ENCODE assay signal across 1 cellular context in the genomic region with DNA sequence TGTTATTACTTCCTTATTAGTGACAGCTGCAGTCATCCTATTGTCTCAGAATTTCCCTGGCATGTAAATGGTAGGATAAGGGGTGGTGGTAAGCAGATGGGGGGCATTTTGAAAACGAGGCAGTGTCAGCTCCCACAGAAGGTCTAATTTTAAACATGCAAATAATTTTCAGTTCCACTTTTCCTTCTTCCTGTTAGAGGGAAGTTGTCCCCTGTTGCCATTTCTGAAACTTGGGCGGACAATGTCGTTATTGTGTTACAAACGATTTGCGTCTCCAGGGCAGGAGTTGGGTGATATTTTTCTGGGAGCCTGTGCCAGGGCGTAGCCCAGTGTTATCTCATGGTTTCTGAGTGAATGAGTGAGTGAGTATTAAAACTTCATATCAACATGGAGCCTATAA.
A peak's percentile ranks its signal among the peaks of the same experiment; 100 is the strongest.
TF ChIP-seq lines count a peak whose summit lies in the region.

No MANE protein-coding gene starts in this region.

TF ChIP-seq in GM12878, 131 proteins besides CTCF, POLR2A, EP300 and RAD21 (continued from another document):
- TF ChIP-seq, protein P1, sequence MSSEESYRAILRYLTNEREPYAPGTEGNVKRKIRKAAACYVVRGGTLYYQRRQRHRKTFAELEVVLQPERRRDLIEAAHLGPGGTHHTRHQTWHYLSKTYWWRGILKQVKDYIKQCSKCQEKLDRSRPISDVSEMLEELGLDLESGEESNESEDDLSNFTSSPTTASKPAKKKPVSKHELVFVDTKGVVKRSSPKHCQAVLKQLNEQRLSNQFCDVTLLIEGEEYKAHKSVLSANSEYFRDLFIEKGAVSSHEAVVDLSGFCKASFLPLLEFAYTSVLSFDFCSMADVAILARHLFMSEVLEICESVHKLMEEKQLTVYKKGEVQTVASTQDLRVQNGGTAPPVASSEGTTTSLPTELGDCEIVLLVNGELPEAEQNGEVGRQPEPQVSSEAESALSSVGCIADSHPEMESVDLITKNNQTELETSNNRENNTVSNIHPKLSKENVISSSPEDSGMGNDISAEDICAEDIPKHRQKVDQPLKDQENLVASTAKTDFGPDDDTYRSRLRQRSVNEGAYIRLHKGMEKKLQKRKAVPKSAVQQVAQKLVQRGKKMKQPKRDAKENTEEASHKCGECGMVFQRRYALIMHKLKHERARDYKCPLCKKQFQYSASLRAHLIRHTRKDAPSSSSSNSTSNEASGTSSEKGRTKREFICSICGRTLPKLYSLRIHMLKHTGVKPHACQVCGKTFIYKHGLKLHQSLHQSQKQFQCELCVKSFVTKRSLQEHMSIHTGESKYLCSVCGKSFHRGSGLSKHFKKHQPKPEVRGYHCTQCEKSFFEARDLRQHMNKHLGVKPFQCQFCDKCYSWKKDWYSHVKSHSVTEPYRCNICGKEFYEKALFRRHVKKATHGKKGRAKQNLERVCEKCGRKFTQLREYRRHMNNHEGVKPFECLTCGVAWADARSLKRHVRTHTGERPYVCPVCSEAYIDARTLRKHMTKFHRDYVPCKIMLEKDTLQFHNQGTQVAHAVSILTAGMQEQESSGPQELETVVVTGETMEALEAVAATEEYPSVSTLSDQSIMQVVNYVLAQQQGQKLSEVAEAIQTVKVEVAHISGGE (CRISPR knock-in tag; IDR thresholded peaks at IDR 0.05) = no peak
- TF ChIP-seq GATAD2B (conservative IDR thresholded peaks at IDR 0.05; ENCODE audit: low read depth) = 0 out of 2 replicates have a peak, but pooled peaks have one; percentile 35
- TF ChIP-seq, protein P2, sequence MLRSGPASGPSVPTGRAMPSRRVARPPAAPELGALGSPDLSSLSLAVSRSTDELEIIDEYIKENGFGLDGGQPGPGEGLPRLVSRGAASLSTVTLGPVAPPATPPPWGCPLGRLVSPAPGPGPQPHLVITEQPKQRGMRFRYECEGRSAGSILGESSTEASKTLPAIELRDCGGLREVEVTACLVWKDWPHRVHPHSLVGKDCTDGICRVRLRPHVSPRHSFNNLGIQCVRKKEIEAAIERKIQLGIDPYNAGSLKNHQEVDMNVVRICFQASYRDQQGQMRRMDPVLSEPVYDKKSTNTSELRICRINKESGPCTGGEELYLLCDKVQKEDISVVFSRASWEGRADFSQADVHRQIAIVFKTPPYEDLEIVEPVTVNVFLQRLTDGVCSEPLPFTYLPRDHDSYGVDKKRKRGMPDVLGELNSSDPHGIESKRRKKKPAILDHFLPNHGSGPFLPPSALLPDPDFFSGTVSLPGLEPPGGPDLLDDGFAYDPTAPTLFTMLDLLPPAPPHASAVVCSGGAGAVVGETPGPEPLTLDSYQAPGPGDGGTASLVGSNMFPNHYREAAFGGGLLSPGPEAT (IDR thresholded peaks at IDR 0.05; ENCODE audit: low read depth) = peak; percentile 78
- 0 out of 2 replicates have a peak, but pooled peaks have one; percentile 35 for TF ChIP-seq PML (IDR thresholded peaks at IDR 0.05; ENCODE audit: low read length)
- TF ChIP-seq MEF2A (IDR thresholded peaks at IDR 0.05; ENCODE audit: insufficient read depth, low read depth, low read length) = peak; percentile 74; the same call in 1 of the 2 replicates
- peak; percentile 76 for TF ChIP-seq SPI1 (IDR thresholded peaks at IDR 0.05; ENCODE audit: borderline replicate concordance, insufficient read depth, low read depth, low read length)
- TF ChIP-seq EED (IDR thresholded peaks at IDR 0.05; ENCODE audit: low read depth) = peak; percentile 95
- TF ChIP-seq RAD51 (IDR thresholded peaks at IDR 0.05) = no peak
